Comparison of ENCODE assay signal across 21 cellular contexts in genomic region chr21:42807938-42808613, GRCh38.
"Had no signal": no experiment of that assay in that cellular context is flagged by ENCODE, and none has a peak within 500 bp of the region (broad histone marks: within the 10 kb centered on the region; RNA-seq: fewer than 3 reads in every experiment).

No MANE protein-coding gene starts in this region.

- H3K4me3 ChIP-seq: cardiac muscle cell, dorsolateral prefrontal cortex, heart left ventricle, pancreas, smooth muscle cell, thoracic aorta, upper lobe of right lung had no signal

- H3K9me3 ChIP-seq: heart left ventricle, pancreas, thoracic aorta, upper lobe of right lung had no signal

- H3K27ac ChIP-seq: cardiac muscle cell, heart left ventricle, pancreas, thoracic aorta, upper lobe of right lung had no signal

- H3K27ac Mint-ChIP-seq: activated CD4-positive, alpha-beta T cell treated with anti-CD3 and anti-CD28 coated beads, Interleukin-2, amount 10 ng/mL, durations not matched to agents 7 days and 5 days; activated CD8-positive, alpha-beta T cell treated with anti-CD3 and anti-CD28 coated beads, Interleukin-2, amount 10 ng/mL, durations not matched to agents 7 days and 5 days; activated naive CD8-positive, alpha-beta T cell; immature natural killer cell; stimulated activated effector memory CD8-positive, alpha-beta T cell treated with anti-CD3 and anti-CD28 coated beads, Interleukin-12 subunit alpha, Interleukin-12 subunit beta, amount 100 ng/mL, for 72 hours had no signal

- H3K4me2 ChIP-seq: smooth muscle cell had no signal

- H3K4me3 Mint-ChIP-seq: activated CD4-positive, alpha-beta T cell treated with anti-CD3 and anti-CD28 coated beads, Interleukin-2, amount 10 ng/mL, durations not matched to agents 7 days and 5 days; activated CD8-positive, alpha-beta T cell treated with anti-CD3 and anti-CD28 coated beads, Interleukin-2, amount 10 ng/mL, durations not matched to agents 7 days and 5 days; activated naive CD8-positive, alpha-beta T cell; immature natural killer cell; naive thymus-derived CD4-positive, alpha-beta T cell; stimulated activated effector memory CD8-positive, alpha-beta T cell treated with anti-CD3 and anti-CD28 coated beads, Interleukin-12 subunit alpha, Interleukin-12 subunit beta, amount 100 ng/mL, for 72 hours had no signal

- DNase-seq: activated CD4-positive, alpha-beta T cell treated with anti-CD3 and anti-CD28 coated beads, Interleukin-2, amount 10 ng/mL, durations not matched to agents 7 days and 5 days; activated CD8-positive, alpha-beta T cell treated with anti-CD3 and anti-CD28 coated beads, Interleukin-2, amount 10 ng/mL, durations not matched to agents 7 days and 5 days; dorsolateral prefrontal cortex; erythroblast; heart left ventricle; immature natural killer cell; kidney glomerular epithelial cell; mesenchymal stem cell; naive thymus-derived CD4-positive, alpha-beta T cell; pancreas; stimulated activated CD4-positive, alpha-beta T cell treated with anti-CD3 and anti-CD28 coated beads, Interleukin-4, amount 100 ng/mL, for 1 hour; T1000; upper lobe of right lung had no signal

- H3K4me1 Mint-ChIP-seq: activated CD4-positive, alpha-beta T cell treated with anti-CD3 and anti-CD28 coated beads, Interleukin-2, amount 10 ng/mL, durations not matched to agents 7 days and 5 days; immature natural killer cell; stimulated activated effector memory CD8-positive, alpha-beta T cell treated with anti-CD3 and anti-CD28 coated beads, Interleukin-12 subunit alpha, Interleukin-12 subunit beta, amount 100 ng/mL, for 72 hours had no signal

- H3K36me3 ChIP-seq: cardiac muscle cell, heart left ventricle, pancreas, thoracic aorta, upper lobe of right lung had no signal

- H3K27me3 ChIP-seq: cardiac muscle cell, pancreas, upper lobe of right lung had no signal

- H3K36me3 Mint-ChIP-seq: activated naive CD8-positive, alpha-beta T cell; immature natural killer cell; naive thymus-derived CD4-positive, alpha-beta T cell; stimulated activated effector memory CD8-positive, alpha-beta T cell treated with anti-CD3 and anti-CD28 coated beads, Interleukin-12 subunit alpha, Interleukin-12 subunit beta, amount 100 ng/mL, for 72 hours had no signal

- H3K9me3 Mint-ChIP-seq: activated CD4-positive, alpha-beta T cell treated with anti-CD3 and anti-CD28 coated beads, Interleukin-2, amount 10 ng/mL, durations not matched to agents 7 days and 5 days; immature natural killer cell; naive thymus-derived CD4-positive, alpha-beta T cell; stimulated activated effector memory CD8-positive, alpha-beta T cell treated with anti-CD3 and anti-CD28 coated beads, Interleukin-12 subunit alpha, Interleukin-12 subunit beta, amount 100 ng/mL, for 72 hours had no signal

- H3K27me3 Mint-ChIP-seq: activated naive CD8-positive, alpha-beta T cell had no signal

- ATAC-seq: activated CD4-positive, CD25-positive, alpha-beta regulatory T cell treated with anti-CD3 and anti-CD28 coated beads, Interleukin-2, amount 50 U/mL, for 24 hours; activated CD8-positive, alpha-beta T cell treated with anti-CD3 and anti-CD28 coated beads, Interleukin-2, amount 10 ng/mL, durations not matched to agents 7 days and 5 days; heart left ventricle; naive thymus-derived CD4-positive, alpha-beta T cell; pancreas; sciatic nerve; stimulated activated effector memory CD8-positive, alpha-beta T cell treated with anti-CD3 and anti-CD28 coated beads, Interleukin-12 subunit alpha, Interleukin-12 subunit beta, amount 100 ng/mL, for 72 hours; upper lobe of right lung had no signal

- FAIRE-seq: frontal cortex, pancreas had no signal

- H3K4me1 ChIP-seq: upper lobe of right lung had no signal
